In genomic region chr2:61178603-61179545, GRCh38 we compare ENCODE assay signal across 8 cellular contexts. TPM values are rescaled to one million over a fixed set of nuclear protein-coding genes. Genes with fewer than 3 reads are reported as not detected.
A peak's percentile ranks its signal among the peaks of the same experiment; 100 is the strongest.
DNase-seq lines count a peak whose midpoint lies in the region; ATAC-seq and TF ChIP-seq lines count a peak whose summit lies in the region.

No MANE protein-coding gene starts in this region.

- H3K27me3 Mint-ChIP-seq in stimulated activated naive CD8-positive, alpha-beta T cell treated with anti-CD3 and anti-CD28 coated beads, Interleukin-15, Interleukin-2, amounts not matched to agents 100 ng/mL and 50 ng/mL, for 24 hours: no peaks in the 10 kb centered on the region
- no peaks in the 10 kb centered on the region for H3K27me3 Mint-ChIP-seq in activated naive CD8-positive, alpha-beta T cell treated with anti-CD3 and anti-CD28 coated beads for 36 hours

- no peak for TF ChIP-seq CTCF in upper lobe of left lung (IDR thresholded peaks at IDR 0.05)

- 77 to 82% methylated on average over 22 of the region's 22 CpGs for WGBS in upper lobe of left lung, 2 donors

- H3K27ac ChIP-seq in layer of hippocampus (ENCODE audit: low read depth, low read length): peak overlapping the region; percentile 99
- peak overlapping the region in 3 of 4 donors; percentile 97 to 100 (median 99) for H3K27ac ChIP-seq in upper lobe of left lung

- no peak for TF ChIP-seq POLR2A in upper lobe of left lung (IDR thresholded peaks at IDR 0.05)

- no peaks in the 10 kb centered on the region for H3K9me3 Mint-ChIP-seq in stimulated activated naive CD8-positive, alpha-beta T cell treated with anti-CD3 and anti-CD28 coated beads, Interleukin-15, Interleukin-2, amounts not matched to agents 100 ng/mL and 50 ng/mL, for 24 hours
- no peaks in the 10 kb centered on the region for H3K9me3 Mint-ChIP-seq in activated naive CD8-positive, alpha-beta T cell treated with anti-CD3 and anti-CD28 coated beads for 36 hours

- peak overlapping the region; percentile 95 for H3K4me3 Mint-ChIP-seq in stimulated activated naive CD8-positive, alpha-beta T cell treated with anti-CD3 and anti-CD28 coated beads, Interleukin-15, Interleukin-2, amounts not matched to agents 100 ng/mL and 50 ng/mL, for 24 hours
- H3K4me3 Mint-ChIP-seq in activated naive CD8-positive, alpha-beta T cell treated with anti-CD3 and anti-CD28 coated beads for 36 hours: peak overlapping the region; percentile 95

- no peaks in the 10 kb centered on the region for H3K9me3 ChIP-seq in upper lobe of left lung

- ATAC-seq in stimulated activated naive CD8-positive, alpha-beta T cell treated with anti-CD3 and anti-CD28 coated beads, Interleukin-15, Interleukin-2, amounts not matched to agents 100 U/mL and 50 U/mL, for 24 hours: no peak
- ATAC-seq in upper lobe of left lung (ENCODE audit: low FRiP score in 2 of 2) (no peak), HG03039 (IDR thresholded peaks at IDR 0.05; ENCODE audit: unreplicated experiment) (no peak), GM18909 (IDR thresholded peaks at IDR 0.05; ENCODE audit: poor library complexity, unreplicated experiment) (no peak)

- peak overlapping the region; percentile 88 for H3K27ac Mint-ChIP-seq in stimulated activated naive CD8-positive, alpha-beta T cell treated with anti-CD3 and anti-CD28 coated beads, Interleukin-15, Interleukin-2, amounts not matched to agents 100 ng/mL and 50 ng/mL, for 24 hours
- peak overlapping the region; percentile 95 for H3K27ac Mint-ChIP-seq in activated naive CD8-positive, alpha-beta T cell treated with anti-CD3 and anti-CD28 coated beads for 36 hours

- H3K4me3 ChIP-seq in upper lobe of left lung: peak overlapping the region in 3 of 4 donors; percentile 56 to 86 (median 69)

- TF ChIP-seq EP300 in upper lobe of left lung (IDR thresholded peaks at IDR 0.05): no peak

- H3K27me3 ChIP-seq in layer of hippocampus (ENCODE audit: control insufficient read depth, insufficient read depth, low read length): no peaks in the 10 kb centered on the region
- H3K27me3 ChIP-seq in upper lobe of left lung: no peaks in the 10 kb centered on the region

- DNase-seq in stimulated activated naive CD8-positive, alpha-beta T cell treated with anti-CD3 and anti-CD28 coated beads, Interleukin-15, Interleukin-2, amounts not matched to agents 100 U/mL and 50 U/mL, for 24 hours: no peak
- DNase-seq in activated naive CD8-positive, alpha-beta T cell treated with anti-CD3 and anti-CD28 coated beads for 36 hours: no peak
- DNase-seq in upper lobe of left lung: peak; percentile 71 to 86
- DNase-seq in H4 (ENCODE audit: low spot score): no peak

- H3K4me1 ChIP-seq in upper lobe of left lung: peaks cover 38 to 48% (median 44%) of the 10 kb centered on the region in 4 donors

- peaks cover 50% of the 10 kb centered on the region for H3K36me3 Mint-ChIP-seq in stimulated activated naive CD8-positive, alpha-beta T cell treated with anti-CD3 and anti-CD28 coated beads, Interleukin-15, Interleukin-2, amounts not matched to agents 100 ng/mL and 50 ng/mL, for 24 hours (ENCODE audit: low read depth)
- peaks cover 51% of the 10 kb centered on the region for H3K36me3 Mint-ChIP-seq in activated naive CD8-positive, alpha-beta T cell treated with anti-CD3 and anti-CD28 coated beads for 36 hours

- H3K36me3 ChIP-seq in upper lobe of left lung: peaks cover 8 to 35% (median 25%) of the 10 kb centered on the region in 4 donors

- peaks cover 56% of the 10 kb centered on the region for H3K4me1 Mint-ChIP-seq in stimulated activated naive CD8-positive, alpha-beta T cell treated with anti-CD3 and anti-CD28 coated beads, Interleukin-15, Interleukin-2, amounts not matched to agents 100 ng/mL and 50 ng/mL, for 24 hours (ENCODE audit: low read depth)
- H3K4me1 Mint-ChIP-seq in activated naive CD8-positive, alpha-beta T cell treated with anti-CD3 and anti-CD28 coated beads for 36 hours: peaks cover 54% of the 10 kb centered on the region

RNA-seq across cellular contexts. Expression of gene C2orf74, which starts 16.9 kb away (rescaled TPM):
- 10 to 100 TPM; 11.7 to 12.6 TPM for total RNA-seq in activated naive CD8-positive, alpha-beta T cell treated with anti-CD3 and anti-CD28 coated beads for 36 hours
- total RNA-seq in upper lobe of left lung: 10 to 100 TPM; 11.9 to 20.7 (median 16.6) TPM
- total RNA-seq in H4 (2014; rRNA removed; shearing (Covaris generic)): 15.0 and 19.3 TPM in 2 replicates

Comparison
In these comparisons a context has a peak if more than half of its experiments do, and no peak if none do; other contexts are left out.
1. DNase-seq: peak in upper lobe of left lung (2 of 2); none in stimulated activated naive CD8-positive, alpha-beta T cell treated with anti-CD3 and anti-CD28 coated beads, Interleukin-15, Interleukin-2, amounts not matched to agents 100 U/mL and 50 U/mL, for 24 hours (single experiment), activated naive CD8-positive, alpha-beta T cell treated with anti-CD3 and anti-CD28 coated beads for 36 hours (single experiment) and H4 (single experiment).